Comparison of ENCODE assay signal across 2 cellular contexts in the genomic region with DNA sequence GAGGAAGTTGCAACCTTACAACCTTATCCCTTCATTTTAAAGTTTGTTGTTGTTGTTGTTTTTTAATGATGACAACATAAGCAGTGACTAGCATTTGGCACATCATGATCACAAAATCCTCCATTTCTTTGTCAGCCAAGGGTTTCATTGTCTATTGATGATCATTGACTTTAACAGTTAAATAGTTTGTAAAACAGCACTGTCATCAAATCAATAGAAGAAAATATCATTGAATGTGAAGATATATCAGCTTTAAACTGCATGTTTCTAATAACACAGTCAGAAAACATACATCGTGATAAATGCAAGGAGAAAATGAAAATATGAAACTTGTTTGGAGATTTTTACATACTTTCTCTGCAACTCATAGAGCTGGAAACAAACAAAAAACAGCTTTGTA.
TF ChIP-seq lines count a peak whose summit lies in the region.

No MANE protein-coding gene starts in this region.

TF ChIP-seq in A549, 52 proteins besides CTCF, POLR2A, EP300 and RAD21 (continued from another document):
- TF ChIP-seq PHF8 (IDR thresholded peaks at IDR 0.05; ENCODE audit: borderline replicate concordance, low read depth): no peak

TF ChIP-seq in IMR-90, 13 proteins besides CTCF, POLR2A, EP300 and RAD21:
- TF ChIP-seq MAFK (IDR thresholded peaks at IDR 0.05; ENCODE audit: low read depth, low read length): peak; percentile 33; the same call in 1 of the 2 replicates
- no peak for TF ChIP-seq NFE2L2 (IDR thresholded peaks at IDR 0.05; ENCODE audit: low read depth, low read length)
